ENCODE assay signal across 2 cellular contexts in genomic region chr9:37438359-37438758, GRCh38.
TF ChIP-seq lines count a peak whose summit lies in the region.

No MANE protein-coding gene starts in this region.

TF ChIP-seq in K562, 482 proteins besides CTCF, POLR2A, EP300 and RAD21:
- no peak for TF ChIP-seq ZNF431 (CRISPR knock-in tag; IDR thresholded peaks at IDR 0.05)
- no peak for TF ChIP-seq MYC (IDR thresholded peaks at IDR 0.05; ENCODE audit: low read depth, low read length)
- TF ChIP-seq MYC (CRISPR knock-in tag; IDR thresholded peaks at IDR 0.05; ENCODE audit: borderline replicate concordance, low read depth): no peak
- no peak for TF ChIP-seq NONO (IDR thresholded peaks at IDR 0.05; ENCODE audit: low read depth in 2 of 2, low read length in 1 of 2)
- no peak for TF ChIP-seq SMARCC2 (IDR thresholded peaks at IDR 0.05; ENCODE audit: low read depth)
- TF ChIP-seq SRSF1 (IDR thresholded peaks at IDR 0.05; ENCODE audit: low read depth, low read length): no peak
- TF ChIP-seq HDAC3 (IDR thresholded peaks at IDR 0.05; ENCODE audit: borderline replicate concordance, partially characterized antibody): no peak
- 0 out of 2 replicates have a peak, but pooled peaks have one; percentile 14 for TF ChIP-seq RBFOX2 (IDR thresholded peaks at IDR 0.05; ENCODE audit: low read depth, low read length)
- no peak for TF ChIP-seq IFI16 (CRISPR knock-in tag; IDR thresholded peaks at IDR 0.05)
- no peak for TF ChIP-seq ZKSCAN8 (CRISPR knock-in tag; IDR thresholded peaks at IDR 0.05)
- TF ChIP-seq POLR2G (IDR thresholded peaks at IDR 0.05; ENCODE audit: low read depth, low read length): 0 out of 2 replicates have a peak, but pooled peaks have one; percentile 21
- peak; percentile 71 for TF ChIP-seq WHSC1 (IDR thresholded peaks at IDR 0.05; ENCODE audit: low read length)
- no peak for TF ChIP-seq MEIS2 (IDR thresholded peaks at IDR 0.05; ENCODE audit: partially characterized antibody)

TF ChIP-seq in HepG2, 621 proteins besides CTCF, POLR2A, EP300 and RAD21:
- TF ChIP-seq RBFOX2 (IDR thresholded peaks at IDR 0.05; ENCODE audit: low read depth, low read length) (0 out of 2 replicates have a peak, but pooled peaks have one; percentile 19), RBM22 (optimal IDR thresholded peaks at IDR 0.05; ENCODE audit: low read length) (peak; percentile 77), HMGA1 (CRISPR knock-in tag; conservative IDR thresholded peaks at IDR 0.05) (no peak)
